1 cellular context compared by ENCODE assay signal in genomic region chr11:67353317-67354313, GRCh38.
TF ChIP-seq lines count a peak whose summit lies in the region.

POLD4 (minus strand) TSS chr11:67353546; CDS start chr11:67353399, 147 bp downstream.

TF ChIP-seq in K562, 482 proteins besides CTCF, POLR2A, EP300 and RAD21 (continued from another document):
- TF ChIP-seq, protein P1, sequence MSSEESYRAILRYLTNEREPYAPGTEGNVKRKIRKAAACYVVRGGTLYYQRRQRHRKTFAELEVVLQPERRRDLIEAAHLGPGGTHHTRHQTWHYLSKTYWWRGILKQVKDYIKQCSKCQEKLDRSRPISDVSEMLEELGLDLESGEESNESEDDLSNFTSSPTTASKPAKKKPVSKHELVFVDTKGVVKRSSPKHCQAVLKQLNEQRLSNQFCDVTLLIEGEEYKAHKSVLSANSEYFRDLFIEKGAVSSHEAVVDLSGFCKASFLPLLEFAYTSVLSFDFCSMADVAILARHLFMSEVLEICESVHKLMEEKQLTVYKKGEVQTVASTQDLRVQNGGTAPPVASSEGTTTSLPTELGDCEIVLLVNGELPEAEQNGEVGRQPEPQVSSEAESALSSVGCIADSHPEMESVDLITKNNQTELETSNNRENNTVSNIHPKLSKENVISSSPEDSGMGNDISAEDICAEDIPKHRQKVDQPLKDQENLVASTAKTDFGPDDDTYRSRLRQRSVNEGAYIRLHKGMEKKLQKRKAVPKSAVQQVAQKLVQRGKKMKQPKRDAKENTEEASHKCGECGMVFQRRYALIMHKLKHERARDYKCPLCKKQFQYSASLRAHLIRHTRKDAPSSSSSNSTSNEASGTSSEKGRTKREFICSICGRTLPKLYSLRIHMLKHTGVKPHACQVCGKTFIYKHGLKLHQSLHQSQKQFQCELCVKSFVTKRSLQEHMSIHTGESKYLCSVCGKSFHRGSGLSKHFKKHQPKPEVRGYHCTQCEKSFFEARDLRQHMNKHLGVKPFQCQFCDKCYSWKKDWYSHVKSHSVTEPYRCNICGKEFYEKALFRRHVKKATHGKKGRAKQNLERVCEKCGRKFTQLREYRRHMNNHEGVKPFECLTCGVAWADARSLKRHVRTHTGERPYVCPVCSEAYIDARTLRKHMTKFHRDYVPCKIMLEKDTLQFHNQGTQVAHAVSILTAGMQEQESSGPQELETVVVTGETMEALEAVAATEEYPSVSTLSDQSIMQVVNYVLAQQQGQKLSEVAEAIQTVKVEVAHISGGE (CRISPR knock-in tag; IDR thresholded peaks at IDR 0.05): peak in 2 of 3 experiments; percentile 34 to 46; a peak in 1 of 6 replicates
- TF ChIP-seq, protein P2, sequence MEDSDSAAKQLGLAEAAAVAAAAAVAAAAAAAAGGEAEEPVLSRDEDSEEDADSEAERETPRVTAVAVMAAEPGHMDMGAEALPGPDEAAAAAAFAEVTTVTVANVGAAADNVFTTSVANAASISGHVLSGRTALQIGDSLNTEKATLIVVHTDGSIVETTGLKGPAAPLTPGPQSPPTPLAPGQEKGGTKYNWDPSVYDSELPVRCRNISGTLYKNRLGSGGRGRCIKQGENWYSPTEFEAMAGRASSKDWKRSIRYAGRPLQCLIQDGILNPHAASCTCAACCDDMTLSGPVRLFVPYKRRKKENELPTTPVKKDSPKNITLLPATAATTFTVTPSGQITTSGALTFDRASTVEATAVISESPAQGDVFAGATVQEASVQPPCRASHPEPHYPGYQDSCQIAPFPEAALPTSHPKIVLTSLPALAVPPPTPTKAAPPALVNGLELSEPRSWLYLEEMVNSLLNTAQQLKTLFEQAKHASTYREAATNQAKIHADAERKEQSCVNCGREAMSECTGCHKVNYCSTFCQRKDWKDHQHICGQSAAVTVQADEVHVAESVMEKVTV (CRISPR knock-in tag; IDR thresholded peaks at IDR 0.05): 0 out of 2 replicates have a peak, but pooled peaks have one; percentile 7
- TF ChIP-seq ATF1 (CRISPR knock-in tag; IDR thresholded peaks at IDR 0.05): no peak
- TF ChIP-seq ATF1 (tag; IDR thresholded peaks at IDR 0.05): peak; percentile 57; the same call in 1 of the 2 replicates
- TF ChIP-seq, protein P3, sequence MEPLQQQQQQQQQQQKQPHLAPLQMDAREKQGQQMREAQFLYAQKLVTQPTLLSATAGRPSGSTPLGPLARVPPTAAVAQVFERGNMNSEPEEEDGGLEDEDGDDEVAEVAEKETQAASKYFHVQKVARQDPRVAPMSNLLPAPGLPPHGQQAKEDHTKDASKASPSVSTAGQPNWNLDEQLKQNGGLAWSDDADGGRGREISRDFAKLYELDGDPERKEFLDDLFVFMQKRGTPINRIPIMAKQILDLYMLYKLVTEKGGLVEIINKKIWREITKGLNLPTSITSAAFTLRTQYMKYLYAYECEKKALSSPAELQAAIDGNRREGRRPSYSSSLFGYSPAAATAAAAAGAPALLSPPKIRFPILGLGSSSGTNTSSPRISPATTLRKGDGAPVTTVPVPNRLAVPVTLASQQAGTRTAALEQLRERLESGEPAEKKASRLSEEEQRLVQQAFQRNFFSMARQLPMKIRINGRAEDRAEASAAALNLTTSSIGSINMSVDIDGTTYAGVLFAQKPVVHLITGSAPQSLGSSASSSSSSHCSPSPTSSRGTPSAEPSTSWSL (CRISPR knock-in tag; IDR thresholded peaks at IDR 0.05; ENCODE audit: borderline replicate concordance): 0 out of 2 replicates have a peak, but pooled peaks have one; percentile 59
- TF ChIP-seq FOXK2 (conservative IDR thresholded peaks at IDR 0.05 in 1 of 2, IDR thresholded peaks at IDR 0.05 in 1 of 2; ENCODE audit: low read depth in 2 of 2): peak; percentile 44 to 46; a peak in 1 of 4 replicates
- TF ChIP-seq RBFOX2 (IDR thresholded peaks at IDR 0.05; ENCODE audit: low read depth, low read length): peak; percentile 95
- TF ChIP-seq DPF2 (IDR thresholded peaks at IDR 0.05): peak; percentile 30; the same call in 1 of the 2 replicates
- TF ChIP-seq, protein P4, sequence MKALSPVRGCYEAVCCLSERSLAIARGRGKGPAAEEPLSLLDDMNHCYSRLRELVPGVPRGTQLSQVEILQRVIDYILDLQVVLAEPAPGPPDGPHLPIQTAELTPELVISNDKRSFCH (CRISPR knock-in tag; IDR thresholded peaks at IDR 0.05): no peak
- TF ChIP-seq, protein P4 (tag; IDR thresholded peaks at IDR 0.05): 0 out of 2 replicates have a peak, but pooled peaks have one; percentile 44
- TF ChIP-seq NR2C1 (IDR thresholded peaks at IDR 0.05): no peak
- no peak for TF ChIP-seq NR2C1 (tag; IDR thresholded peaks at IDR 0.05)
- TF ChIP-seq, protein P5, sequence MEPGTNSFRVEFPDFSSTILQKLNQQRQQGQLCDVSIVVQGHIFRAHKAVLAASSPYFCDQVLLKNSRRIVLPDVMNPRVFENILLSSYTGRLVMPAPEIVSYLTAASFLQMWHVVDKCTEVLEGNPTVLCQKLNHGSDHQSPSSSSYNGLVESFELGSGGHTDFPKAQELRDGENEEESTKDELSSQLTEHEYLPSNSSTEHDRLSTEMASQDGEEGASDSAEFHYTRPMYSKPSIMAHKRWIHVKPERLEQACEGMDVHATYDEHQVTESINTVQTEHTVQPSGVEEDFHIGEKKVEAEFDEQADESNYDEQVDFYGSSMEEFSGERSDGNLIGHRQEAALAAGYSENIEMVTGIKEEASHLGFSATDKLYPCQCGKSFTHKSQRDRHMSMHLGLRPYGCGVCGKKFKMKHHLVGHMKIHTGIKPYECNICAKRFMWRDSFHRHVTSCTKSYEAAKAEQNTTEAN (CRISPR knock-in tag; IDR thresholded peaks at IDR 0.05): no peak
- TF ChIP-seq, protein P6, sequence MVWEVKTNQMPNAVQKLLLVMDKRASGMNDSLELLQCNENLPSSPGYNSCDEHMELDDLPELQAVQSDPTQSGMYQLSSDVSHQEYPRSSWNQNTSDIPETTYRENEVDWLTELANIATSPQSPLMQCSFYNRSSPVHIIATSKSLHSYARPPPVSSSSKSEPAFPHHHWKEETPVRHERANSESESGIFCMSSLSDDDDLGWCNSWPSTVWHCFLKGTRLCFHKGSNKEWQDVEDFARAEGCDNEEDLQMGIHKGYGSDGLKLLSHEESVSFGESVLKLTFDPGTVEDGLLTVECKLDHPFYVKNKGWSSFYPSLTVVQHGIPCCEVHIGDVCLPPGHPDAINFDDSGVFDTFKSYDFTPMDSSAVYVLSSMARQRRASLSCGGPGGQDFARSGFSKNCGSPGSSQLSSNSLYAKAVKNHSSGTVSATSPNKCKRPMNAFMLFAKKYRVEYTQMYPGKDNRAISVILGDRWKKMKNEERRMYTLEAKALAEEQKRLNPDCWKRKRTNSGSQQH (CRISPR knock-in tag; IDR thresholded peaks at IDR 0.05): 0 out of 2 replicates have a peak, but pooled peaks have one; percentile 31
- TF ChIP-seq ZKSCAN1 (IDR thresholded peaks at IDR 0.05; ENCODE audit: low read depth, low read length): no peak
- TF ChIP-seq MAZ (CRISPR knock-in tag; conservative IDR thresholded peaks at IDR 0.05 in 1 of 2, IDR thresholded peaks at IDR 0.05 in 1 of 2): peak; percentile 75 to 86
- TF ChIP-seq BRD9 (IDR thresholded peaks at IDR 0.05; ENCODE audit: low read depth, partially characterized antibody): peak; percentile 30
- TF ChIP-seq GABPB1 (CRISPR knock-in tag; IDR thresholded peaks at IDR 0.05): peak; percentile 37; the same call in 1 of the 2 replicates
- TF ChIP-seq NR2F6 (CRISPR knock-in tag; IDR thresholded peaks at IDR 0.05): no peak
- TF ChIP-seq, protein P7, sequence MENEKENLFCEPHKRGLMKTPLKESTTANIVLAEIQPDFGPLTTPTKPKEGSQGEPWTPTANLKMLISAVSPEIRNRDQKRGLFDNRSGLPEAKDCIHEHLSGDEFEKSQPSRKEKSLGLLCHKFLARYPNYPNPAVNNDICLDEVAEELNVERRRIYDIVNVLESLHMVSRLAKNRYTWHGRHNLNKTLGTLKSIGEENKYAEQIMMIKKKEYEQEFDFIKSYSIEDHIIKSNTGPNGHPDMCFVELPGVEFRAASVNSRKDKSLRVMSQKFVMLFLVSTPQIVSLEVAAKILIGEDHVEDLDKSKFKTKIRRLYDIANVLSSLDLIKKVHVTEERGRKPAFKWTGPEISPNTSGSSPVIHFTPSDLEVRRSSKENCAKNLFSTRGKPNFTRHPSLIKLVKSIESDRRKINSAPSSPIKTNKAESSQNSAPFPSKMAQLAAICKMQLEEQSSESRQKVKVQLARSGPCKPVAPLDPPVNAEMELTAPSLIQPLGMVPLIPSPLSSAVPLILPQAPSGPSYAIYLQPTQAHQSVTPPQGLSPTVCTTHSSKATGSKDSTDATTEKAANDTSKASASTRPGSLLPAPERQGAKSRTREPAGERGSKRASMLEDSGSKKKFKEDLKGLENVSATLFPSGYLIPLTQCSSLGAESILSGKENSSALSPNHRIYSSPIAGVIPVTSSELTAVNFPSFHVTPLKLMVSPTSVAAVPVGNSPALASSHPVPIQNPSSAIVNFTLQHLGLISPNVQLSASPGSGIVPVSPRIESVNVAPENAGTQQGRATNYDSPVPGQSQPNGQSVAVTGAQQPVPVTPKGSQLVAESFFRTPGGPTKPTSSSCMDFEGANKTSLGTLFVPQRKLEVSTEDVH (IDR thresholded peaks at IDR 0.05; ENCODE audit: low read depth, partially characterized antibody): no peak
- peak; percentile 44; the same call in 1 of the 2 replicates for TF ChIP-seq ZNF263 (CRISPR knock-in tag; IDR thresholded peaks at IDR 0.05; ENCODE audit: borderline replicate concordance)
- no peak for TF ChIP-seq JUN (IDR thresholded peaks at IDR 0.05; ENCODE audit: borderline replicate concordance, low read depth, low read length)
- no peak for TF ChIP-seq JUN (CRISPR knock-in tag; IDR thresholded peaks at IDR 0.05; ENCODE audit: borderline replicate concordance)
- no peak for TF ChIP-seq SOX6 (IDR thresholded peaks at IDR 0.05)
- TF ChIP-seq ZNF76 (CRISPR knock-in tag; IDR thresholded peaks at IDR 0.05; ENCODE audit: borderline replicate concordance): no peak
- TF ChIP-seq, protein P8, sequence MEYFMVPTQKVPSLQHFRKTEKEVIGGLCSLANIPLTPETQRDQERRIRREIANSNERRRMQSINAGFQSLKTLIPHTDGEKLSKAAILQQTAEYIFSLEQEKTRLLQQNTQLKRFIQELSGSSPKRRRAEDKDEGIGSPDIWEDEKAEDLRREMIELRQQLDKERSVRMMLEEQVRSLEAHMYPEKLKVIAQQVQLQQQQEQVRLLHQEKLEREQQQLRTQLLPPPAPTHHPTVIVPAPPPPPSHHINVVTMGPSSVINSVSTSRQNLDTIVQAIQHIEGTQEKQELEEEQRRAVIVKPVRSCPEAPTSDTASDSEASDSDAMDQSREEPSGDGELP (CRISPR knock-in tag; IDR thresholded peaks at IDR 0.05; ENCODE audit: borderline replicate concordance): peak; percentile 98
- TF ChIP-seq SMARCE1 (IDR thresholded peaks at IDR 0.05): 0 out of 2 replicates have a peak, but pooled peaks have one; percentile 38
- TF ChIP-seq MTA3 (IDR thresholded peaks at IDR 0.05; ENCODE audit: borderline replicate concordance): 0 out of 2 replicates have a peak, but pooled peaks have one; percentile 25
- TF ChIP-seq MBD2 (IDR thresholded peaks at IDR 0.05; ENCODE audit: borderline replicate concordance, low read depth): peak; percentile 92; the same call in 1 of the 2 replicates
- peak; percentile 81; the same call in 1 of the 2 replicates for TF ChIP-seq PHF8 (IDR thresholded peaks at IDR 0.05; ENCODE audit: borderline replicate concordance, low read length)
- no peak; the same call in 1 of the 2 replicates for TF ChIP-seq ZNF740 (CRISPR knock-in tag; IDR thresholded peaks at IDR 0.05)
- 0 out of 4 replicates have a peak, but pooled peaks of 1 of the 2 experiments have one; percentile 58 for TF ChIP-seq ZNF740 (tag; IDR thresholded peaks at IDR 0.05)
- TF ChIP-seq POLR2H (tag; IDR thresholded peaks at IDR 0.05; ENCODE audit: low read depth): peak; percentile 63; the same call in 1 of the 2 replicates
- TF ChIP-seq FOXP1 (CRISPR knock-in tag; IDR thresholded peaks at IDR 0.05): 0 out of 2 replicates have a peak, but pooled peaks have one; percentile 4
- TF ChIP-seq NBN (IDR thresholded peaks at IDR 0.05; ENCODE audit: low read depth): peak; percentile 70; the same call in 1 of the 2 replicates
- 0 out of 2 replicates have a peak, but pooled peaks have one; percentile 11 for TF ChIP-seq DMBX1 (CRISPR knock-in tag; IDR thresholded peaks at IDR 0.05; ENCODE audit: borderline replicate concordance)
- no peak for TF ChIP-seq RBM34 (IDR thresholded peaks at IDR 0.05; ENCODE audit: borderline replicate concordance, insufficient read depth, low read length)
- peak; percentile 78; the same call in 1 of the 2 replicates for TF ChIP-seq ETV5 (CRISPR knock-in tag; IDR thresholded peaks at IDR 0.05; ENCODE audit: low read depth)
- TF ChIP-seq, protein P9, sequence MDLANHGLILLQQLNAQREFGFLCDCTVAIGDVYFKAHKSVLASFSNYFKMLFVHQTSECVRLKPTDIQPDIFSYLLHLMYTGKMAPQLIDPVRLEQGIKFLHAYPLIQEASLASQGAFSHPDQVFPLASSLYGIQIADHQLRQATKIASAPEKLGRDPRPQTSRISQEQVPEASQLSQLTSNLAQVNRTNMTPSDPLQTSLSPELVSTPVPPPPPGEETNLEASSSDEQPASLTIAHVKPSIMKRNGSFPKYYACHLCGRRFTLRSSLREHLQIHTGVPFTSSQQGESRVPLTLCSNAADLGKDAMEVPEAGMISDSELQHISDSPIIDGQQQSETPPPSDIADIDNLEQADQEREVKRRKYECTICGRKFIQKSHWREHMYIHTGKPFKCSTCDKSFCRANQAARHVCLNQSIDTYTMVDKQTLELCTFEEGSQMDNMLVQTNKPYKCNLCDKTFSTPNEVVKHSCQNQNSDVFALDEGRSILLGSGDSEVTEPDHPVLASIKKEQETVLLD (IDR thresholded peaks at IDR 0.05): no peak
- 0 out of 2 replicates have a peak, but pooled peaks have one; percentile 6 for TF ChIP-seq HDGF (IDR thresholded peaks at IDR 0.05)
- TF ChIP-seq, protein P10, sequence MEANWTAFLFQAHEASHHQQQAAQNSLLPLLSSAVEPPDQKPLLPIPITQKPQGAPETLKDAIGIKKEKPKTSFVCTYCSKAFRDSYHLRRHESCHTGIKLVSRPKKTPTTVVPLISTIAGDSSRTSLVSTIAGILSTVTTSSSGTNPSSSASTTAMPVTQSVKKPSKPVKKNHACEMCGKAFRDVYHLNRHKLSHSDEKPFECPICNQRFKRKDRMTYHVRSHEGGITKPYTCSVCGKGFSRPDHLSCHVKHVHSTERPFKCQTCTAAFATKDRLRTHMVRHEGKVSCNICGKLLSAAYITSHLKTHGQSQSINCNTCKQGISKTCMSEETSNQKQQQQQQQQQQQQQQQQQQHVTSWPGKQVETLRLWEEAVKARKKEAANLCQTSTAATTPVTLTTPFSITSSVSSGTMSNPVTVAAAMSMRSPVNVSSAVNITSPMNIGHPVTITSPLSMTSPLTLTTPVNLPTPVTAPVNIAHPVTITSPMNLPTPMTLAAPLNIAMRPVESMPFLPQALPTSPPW (CRISPR knock-in tag; IDR thresholded peaks at IDR 0.05): peak; percentile 99
